ENCODE assay signal across 11 cellular contexts in the genomic region with DNA sequence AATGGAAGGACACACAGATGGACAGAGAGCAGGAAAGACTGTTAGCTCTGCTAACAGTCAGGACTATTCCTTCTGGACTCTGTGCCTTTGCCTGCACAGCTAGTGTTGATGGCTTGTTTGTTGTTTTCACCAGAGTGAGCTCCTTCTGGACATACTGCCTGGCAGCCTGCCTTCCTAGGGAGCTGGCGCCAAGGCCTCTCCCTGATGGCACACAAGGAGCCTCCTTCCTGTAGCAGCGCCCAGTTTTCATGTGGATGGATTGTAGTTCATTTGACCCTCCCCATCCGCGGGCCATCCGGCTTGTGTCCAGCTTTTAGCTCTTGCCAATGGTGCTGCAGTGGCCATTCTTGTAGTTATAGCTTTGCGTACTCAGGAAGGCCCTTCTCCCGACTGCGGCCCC. TPM values are rescaled to one million over a fixed set of nuclear protein-coding genes. Genes with fewer than 3 reads are reported as not detected.
DNase-seq lines count a peak whose midpoint lies in the region; ATAC-seq, FAIRE-seq and TF ChIP-seq lines count a peak whose summit lies in the region.
"Had no signal": no experiment of that assay in that cellular context is flagged by ENCODE, and none has a peak within 500 bp of the region (broad histone marks: within the 10 kb centered on the region; RNA-seq: fewer than 3 reads in every experiment).

No MANE protein-coding gene starts in this region.

- H3K4me1 ChIP-seq in mammary epithelial cell (ENCODE audit: insufficient read depth, low read length) (no peaks in the 10 kb centered on the region), HepG2 (ENCODE audit: insufficient read depth, low read length) (peaks cover 86% of the 10 kb centered on the region), aorta (ENCODE audit: control insufficient read depth in 1 of 2, insufficient read depth in 2 of 2, low read length in 2 of 2) (no peaks in the 10 kb centered on the region)
- H3K4me1 ChIP-seq: ascending aorta had no signal

- H4K20me1 ChIP-seq in mammary epithelial cell (ENCODE audit: insufficient read depth, low read length) (no peaks in the 10 kb centered on the region), HepG2 (ENCODE audit: insufficient read depth, low read length) (no peaks in the 10 kb centered on the region)

- no peak overlapping the region for H3K4me3 Mint-ChIP-seq in MCF 10A (ENCODE audit: unreplicated experiment)
- H3K4me3 Mint-ChIP-seq: GM23338, T-cell had no signal

- dilution Hi-C loops in mammary epithelial cell (cut with HindIII; ENCODE audit: low sequenced_read_pairs), result loop anchor here (5.0 to 25.0 kb wide), 2 partner anchors 124 to 224 kb away; no protein-coding TSS in a partner anchor

- POLR2A ChIA-PET in MCF 10A (lab: Yijun Ruan, JAX) (interaction anchor here (0.9 kb wide), 1 partner anchor 88 kb away, joined by 4 read pairs; no protein-coding TSS in a partner anchor), HepG2 (lab: Yijun Ruan, JAX) (interaction anchor here (1.1 kb wide), 1 partner anchor 19 kb away, joined by 4 read pairs; a partner anchor contains a TSS)

- no peak overlapping the region for H3K4me3 ChIP-seq in mammary epithelial cell (replicated peaks in 1 of 3; ENCODE audit: insufficient read depth in 1 of 3, low read depth in 2 of 3, low read length in 3 of 3)
- H3K4me3 ChIP-seq in HepG2 (replicated peaks in 1 of 3; ENCODE audit: insufficient read depth in 1 of 3, low read depth in 2 of 3, low read length in 3 of 3), result peak overlapping the region in 1 of 3 experiments; percentile 42; a peak in 2 of 6 replicates
- no peak overlapping the region for H3K4me3 ChIP-seq in aorta (ENCODE audit: low read length in 2 of 2)
- H3K4me3 ChIP-seq: ascending aorta, GM23338 had no signal

- H3K9ac ChIP-seq in mammary epithelial cell (ENCODE audit: insufficient read depth, low read length) (no peak overlapping the region), HepG2 (ENCODE audit: insufficient read depth, low read depth, low read length) (no peak overlapping the region)

- intact Hi-C loops in MCF 10A (cut with micrococcal nuclease) (no loop called here), mammary epithelial cell (cut with micrococcal nuclease) (no loop called here), HepG2 (cut with micrococcal nuclease; ENCODE audit: unreplicated experiment) (no loop called here), aorta (cut with DNase I) (no loop called here)

- H3K27ac ChIP-seq in mammary epithelial cell (ENCODE audit: insufficient read depth, low read depth, low read length), result no peak overlapping the region
- peak overlapping the region; percentile 11 for H3K27ac ChIP-seq in HepG2 (ENCODE audit: extremely low read length, insufficient read depth, low read length)
- H3K27ac ChIP-seq in aorta (ENCODE audit: low read depth in 1 of 2, low read length in 2 of 2), result no peak overlapping the region
- H3K27ac ChIP-seq: ascending aorta had no signal

- BruUV-seq in MCF 10A (replicated peaks; lab: Mats Ljungman, UMichigan), result no TSS peak
- BruUV-seq in mammary epithelial cell (replicated peaks; lab: Mats Ljungman, UMichigan), result no TSS peak
- BruUV-seq in HepG2 (replicated peaks; lab: Mats Ljungman, UMichigan), result no TSS peak

- no peaks in the 10 kb centered on the region for H3K27me3 Mint-ChIP-seq in MCF 10A (ENCODE audit: insufficient read depth, unreplicated experiment)
- H3K27me3 Mint-ChIP-seq: T-cell had no signal

- no peaks in the 10 kb centered on the region for H3K36me3 Mint-ChIP-seq in MCF 10A (ENCODE audit: insufficient read depth, unreplicated experiment)
- H3K36me3 Mint-ChIP-seq: T-cell had no signal

- peak; percentile 62 for FAIRE-seq in HepG2 (lab: Jason Lieb, UNC)
- FAIRE-seq: A204.1 had no signal

- no peak for TF ChIP-seq POLR2A in HepG2 (IDR thresholded peaks at IDR 0.05; ENCODE audit: insufficient read depth in 1 of 2, low read depth in 2 of 2, low read length in 2 of 2)

- H3K36me3 ChIP-seq in mammary epithelial cell (ENCODE audit: insufficient read depth, low read length), result no peaks in the 10 kb centered on the region
- H3K36me3 ChIP-seq in HepG2 (replicated peaks in 1 of 2; ENCODE audit: control insufficient read depth in 1 of 2, insufficient read depth in 2 of 2, low read length in 2 of 2), result no peaks in the 10 kb centered on the region
- H3K36me3 ChIP-seq in aorta (ENCODE audit: control insufficient read depth in 1 of 2, insufficient read depth in 2 of 2, low read length in 1 of 2), result no peaks in the 10 kb centered on the region

- peak; percentile 17 for DNase-seq in MCF 10A (ENCODE audit: unreplicated experiment)
- no peak for DNase-seq in mammary epithelial cell
- no peak for DNase-seq in HepG2 (ENCODE audit: low spot score)
- no peak for DNase-seq in aorta
- DNase-seq in NCI-H526 (lab: John Stamatoyannopoulos, UW), result no peak
- DNase-seq in activated CD4-positive, alpha-beta T cell treated with anti-CD3 and anti-CD28 coated beads, Interleukin-2, amount 50 U/mL, for 1 hour, result no peak
- DNase-seq: T-cell had no signal

- CTCF ChIA-PET in MCF 10A (lab: Yijun Ruan, JAX) (interaction anchor here (0.6 to 2.0 kb wide), 5 partner anchors 15 to 1691 kb away, joined by 3 to 11 read pairs (median 4); no protein-coding TSS in a partner anchor), mammary epithelial cell (lab: Charles Lee; ENCODE audit: low non-redundant PET) (interaction anchor here (0.6 kb wide), 1 partner anchor 12 kb away, joined by 4 read pairs; no protein-coding TSS in a partner anchor), HepG2 (lab: Yijun Ruan, JAX; ENCODE audit: low intra/inter-chr PET ratio, low total read pairs) (no interaction called here)

- H3K4me2 ChIP-seq in mammary epithelial cell (ENCODE audit: insufficient read depth, low read depth, low read length) (no peak overlapping the region), HepG2 (ENCODE audit: low read depth, low read length) (peak overlapping the region; percentile 60)
- H3K4me2 ChIP-seq: GM23338 had no signal

- TF ChIP-seq CTCF in MCF 10A (IDR thresholded peaks at IDR 0.05; ENCODE audit: unreplicated experiment), result no peak
- TF ChIP-seq CTCF in mammary epithelial cell (conservative IDR thresholded peaks at IDR 0.05 in 1 of 2, IDR thresholded peaks at IDR 0.05 in 1 of 2; ENCODE audit: extremely low read depth in 1 of 2, insufficient read depth in 1 of 2, low read depth in 1 of 2, low read length in 2 of 2), result no peak
- no peak for TF ChIP-seq CTCF in HepG2 (CRISPR knock-in tag; IDR thresholded peaks at IDR 0.05)

- TF ChIP-seq EP300 in HepG2 (IDR thresholded peaks at IDR 0.05; ENCODE audit: low read depth in 2 of 2, low read length in 2 of 2) (no peak), HepG2 (CRISPR knock-in tag; IDR thresholded peaks at IDR 0.05; ENCODE audit: borderline replicate concordance) (no peak)

- in situ Hi-C loops in mammary epithelial cell (cut with MboI; ENCODE audit: low sequenced_read_pairs in 2 of 2) (no loop called here), HepG2 (cut with HindIII; ENCODE audit: extremely low pct_ligation_motif_present, low pct_unique_long_range_greater_than_20kb) (loop anchor here (25.0 kb wide), 1 partner anchor 399 kb away; no protein-coding TSS in a partner anchor)

- H3K9me3 Mint-ChIP-seq in MCF 10A (ENCODE audit: unreplicated experiment), result no peaks in the 10 kb centered on the region
- H3K9me3 Mint-ChIP-seq: GM23338, T-cell had no signal

- H3K4me1 Mint-ChIP-seq in MCF 10A (ENCODE audit: insufficient read depth, unreplicated experiment), result no peaks in the 10 kb centered on the region
- H3K4me1 Mint-ChIP-seq: T-cell had no signal

- H2AFZ ChIP-seq in mammary epithelial cell (ENCODE audit: low read depth, low read length) (no peak overlapping the region), HepG2 (ENCODE audit: low read length) (no peak overlapping the region)
- H2AFZ ChIP-seq: GM23338 had no signal

- ATAC-seq in HepG2 (peak; percentile 51), aorta (ENCODE audit: low FRiP score) (peak; percentile 49)
- ATAC-seq: GM23338, T-cell had no signal

- H3K9me3 ChIP-seq in mammary epithelial cell (replicated peaks; ENCODE audit: insufficient read depth, low read length) (no peaks in the 10 kb centered on the region), HepG2 (ENCODE audit: low read length) (no peaks in the 10 kb centered on the region), aorta (ENCODE audit: control insufficient read depth, low read length) (no peaks in the 10 kb centered on the region)
- H3K9me3 ChIP-seq: ascending aorta had no signal

- TF ChIP-seq RAD21 in HepG2 (CRISPR knock-in tag; IDR thresholded peaks at IDR 0.05), result no peak

- no peak overlapping the region for H3K27ac Mint-ChIP-seq in MCF 10A (ENCODE audit: low read depth, unreplicated experiment)
- H3K27ac Mint-ChIP-seq: GM23338, T-cell had no signal

- no peaks in the 10 kb centered on the region for H3K79me2 ChIP-seq in mammary epithelial cell (ENCODE audit: insufficient read depth, low read length)
- no peaks in the 10 kb centered on the region for H3K79me2 ChIP-seq in HepG2 (ENCODE audit: insufficient read depth, low read length)

- WGBS in mammary epithelial cell (ENCODE audit: low coverage, missing lambda C conversion rate), result 99% methylated on average over 8 of the region's 8 CpGs
- WGBS in HepG2 (ENCODE audit: low lambda C conversion rate), result 40% methylated on average over 6 of the region's 8 CpGs
- WGBS in aorta, 2 donors, result 92% methylated on average over 8 of the region's 8 CpGs

- H3K27me3 ChIP-seq in mammary epithelial cell (ENCODE audit: insufficient read depth, low read length) (no peaks in the 10 kb centered on the region), HepG2 (ENCODE audit: control insufficient read depth in 1 of 2, insufficient read depth in 2 of 2, low read length in 2 of 2) (no peaks in the 10 kb centered on the region), aorta (ENCODE audit: control insufficient read depth in 1 of 2, insufficient read depth in 2 of 2, low read length in 1 of 2) (no peaks in the 10 kb centered on the region)
- H3K27me3 ChIP-seq: ascending aorta had no signal

RNA-seq across cellular contexts. Expression of a gene that starts 16.6 kb away (rescaled TPM):
- total RNA-seq in MCF 10A (2022) (62.2 and 77.9 TPM in 2 replicates), mammary epithelial cell (10 to 100 TPM; 67.7 to 69.7 TPM), HepG2 (2016; rRNA removed; fragmentation: Illumina TruSeq; extraction: Trizol) (33.6 and 35.4 TPM in 2 replicates), aorta (100 to 1,000 TPM; 113 to 120 TPM)
- polyA plus RNA-seq in mammary epithelial cell (59.1 TPM), HepG2 (2011; rRNA removed) (19.9 and 21.9 TPM in 2 replicates), aorta (10 to 100 TPM in 1 of 2 donors, 1 to 10 TPM in 1; 5.3 to 30.1 TPM)
- 235 TPM for polyA minus RNA-seq in mammary epithelial cell
- total RNA-seq in HepG2 (2016; cell fraction: cytosol; rRNA removed; fragmentation: Illumina TruSeq; extraction: Trizol; ENCODE audit: low read depth), result 10.9 and 12.3 TPM in 2 replicates
- 29.4 and 37.4 TPM in 2 replicates for total RNA-seq in HepG2 (2016; cell fraction: insoluble cytoplasmic fraction; rRNA removed; fragmentation: Illumina TruSeq; extraction: Trizol)
- 17.4 and 22.3 TPM in 2 replicates for total RNA-seq in HepG2 (2016; cell fraction: membrane; rRNA removed; fragmentation: Illumina TruSeq; extraction: Trizol)
- total RNA-seq in HepG2 (2016; cell fraction: nucleus; rRNA removed; fragmentation: Illumina TruSeq; extraction: Trizol), result 26.4 and 32.2 TPM in 2 replicates
- polyA plus RNA-seq in HepG2 (2011; cell fraction: cytosol; rRNA removed), result 28.9 and 33.8 TPM in 2 replicates
- 66.0 and 71.9 TPM in 2 replicates for polyA plus RNA-seq in HepG2 (2011; cell fraction: nucleus; rRNA removed)
- polyA plus RNA-seq in HepG2 (2012), result 21.2 and 25.3 TPM in 2 replicates
- 2.3 and 4.6 TPM in 2 replicates for polyA plus RNA-seq in HepG2 (2016; cell fraction: cytosol; fragmentation: Illumina TruSeq; extraction: Trizol; ENCODE audit: low read depth)
- polyA plus RNA-seq in HepG2 (2016; cell fraction: insoluble cytoplasmic fraction; fragmentation: Illumina TruSeq; extraction: Trizol; ENCODE audit: low read depth), result 26.5 and 34.8 TPM in 2 replicates
- 11.6 and 12.9 TPM in 2 replicates for polyA plus RNA-seq in HepG2 (2016; cell fraction: membrane; fragmentation: Illumina TruSeq; extraction: Trizol; ENCODE audit: low read depth)
- 45.4 and 51.6 TPM in 2 replicates for polyA plus RNA-seq in HepG2 (2016; cell fraction: nucleus; fragmentation: Illumina TruSeq; extraction: Trizol; ENCODE audit: insufficient read depth, low read depth)
- 67.7 and 82.7 TPM in 2 replicates for polyA minus RNA-seq in HepG2 (2011; rRNA and poly(A)+ RNA removed; ENCODE audit: low replicate concordance)
- polyA minus RNA-seq in HepG2 (2011; cell fraction: cytosol; rRNA and poly(A)+ RNA removed), result 43.0 and 57.5 TPM in 2 replicates
- polyA minus RNA-seq in HepG2 (2011; cell fraction: nucleus; rRNA and poly(A)+ RNA removed), result 24.6 and 32.1 TPM in 2 replicates

RNA-seq across cellular contexts. Expression of a gene that starts 18.4 kb away (rescaled TPM):
- total RNA-seq in MCF 10A (2022), result 8.5 and 8.8 TPM in 2 replicates
- 1 to 10 TPM; 8.6 to 8.7 TPM for total RNA-seq in mammary epithelial cell
- 7.6 TPM for polyA plus RNA-seq in mammary epithelial cell
- 20.8 TPM for polyA minus RNA-seq in mammary epithelial cell
- total RNA-seq in HepG2 (2016; rRNA removed; fragmentation: Illumina TruSeq; extraction: Trizol), result 0.20 and 0.24 TPM in 2 replicates
- total RNA-seq in HepG2 (2016; cell fraction: cytosol; rRNA removed; fragmentation: Illumina TruSeq; extraction: Trizol; ENCODE audit: low read depth), result 0.10 TPM in 1 of 2 replicates, not detected in the other
- 0.24 and 0.37 TPM in 2 replicates for total RNA-seq in HepG2 (2016; cell fraction: insoluble cytoplasmic fraction; rRNA removed; fragmentation: Illumina TruSeq; extraction: Trizol)
- total RNA-seq in HepG2 (2016; cell fraction: membrane; rRNA removed; fragmentation: Illumina TruSeq; extraction: Trizol), result 0.12 and 0.17 TPM in 2 replicates
- 0.19 TPM in 2 replicates for total RNA-seq in HepG2 (2016; cell fraction: nucleus; rRNA removed; fragmentation: Illumina TruSeq; extraction: Trizol)
- polyA plus RNA-seq in HepG2 (2011; rRNA removed), result 0.86 and 1.0 TPM in 2 replicates
- 0.74 and 0.89 TPM in 2 replicates for polyA plus RNA-seq in HepG2 (2011; cell fraction: cytosol; rRNA removed)
- polyA plus RNA-seq in HepG2 (2011; cell fraction: nucleus; rRNA removed), result 0.59 and 0.71 TPM in 2 replicates
- 0.49 and 0.95 TPM in 2 replicates for polyA plus RNA-seq in HepG2 (2012)
- polyA plus RNA-seq in HepG2 (2016; cell fraction: cytosol; fragmentation: Illumina TruSeq; extraction: Trizol; ENCODE audit: low read depth), result 0.03 and 0.05 TPM in 2 replicates
- polyA plus RNA-seq in HepG2 (2016; cell fraction: insoluble cytoplasmic fraction; fragmentation: Illumina TruSeq; extraction: Trizol; ENCODE audit: low read depth), result 0.22 and 0.23 TPM in 2 replicates
- 0.14 and 0.15 TPM in 2 replicates for polyA plus RNA-seq in HepG2 (2016; cell fraction: membrane; fragmentation: Illumina TruSeq; extraction: Trizol; ENCODE audit: low read depth)
- 0.19 and 0.33 TPM in 2 replicates for polyA plus RNA-seq in HepG2 (2016; cell fraction: nucleus; fragmentation: Illumina TruSeq; extraction: Trizol; ENCODE audit: insufficient read depth, low read depth)
- 0.02 and 2.6 TPM in 2 replicates for polyA minus RNA-seq in HepG2 (2011; rRNA and poly(A)+ RNA removed; ENCODE audit: low replicate concordance)
- 0.44 and 0.49 TPM in 2 replicates for polyA minus RNA-seq in HepG2 (2011; cell fraction: cytosol; rRNA and poly(A)+ RNA removed)
- 0.37 and 0.64 TPM in 2 replicates for polyA minus RNA-seq in HepG2 (2011; cell fraction: nucleus; rRNA and poly(A)+ RNA removed)
- 1 to 10 TPM; 1.8 to 3.2 TPM for total RNA-seq in aorta
- 1 to 10 TPM; 1.0 to 2.1 TPM for polyA plus RNA-seq in aorta

RNA-seq across cellular contexts. Expression of a gene that starts 21.9 kb away (rescaled TPM):
- total RNA-seq in MCF 10A (2022), result not detected in 2 replicates
- under 1 TPM in 1 of 2 donors, not detected in 1; 0.42 TPM for total RNA-seq in mammary epithelial cell
- not detected for polyA plus RNA-seq in mammary epithelial cell
- not detected for polyA minus RNA-seq in mammary epithelial cell
- total RNA-seq in HepG2 (2016; rRNA removed; fragmentation: Illumina TruSeq; extraction: Trizol), result 1.1 and 1.3 TPM in 2 replicates
- total RNA-seq in HepG2 (2016; cell fraction: cytosol; rRNA removed; fragmentation: Illumina TruSeq; extraction: Trizol; ENCODE audit: low read depth), result 0.35 and 0.71 TPM in 2 replicates
- 0.67 and 1.0 TPM in 2 replicates for total RNA-seq in HepG2 (2016; cell fraction: insoluble cytoplasmic fraction; rRNA removed; fragmentation: Illumina TruSeq; extraction: Trizol)
- 0.40 and 1.1 TPM in 2 replicates for total RNA-seq in HepG2 (2016; cell fraction: membrane; rRNA removed; fragmentation: Illumina TruSeq; extraction: Trizol)
- 0.94 TPM in 1 of 2 replicates, not detected in the other for total RNA-seq in HepG2 (2016; cell fraction: nucleus; rRNA removed; fragmentation: Illumina TruSeq; extraction: Trizol)
- 0.86 and 1.2 TPM in 2 replicates for polyA plus RNA-seq in HepG2 (2011; rRNA removed)
- polyA plus RNA-seq in HepG2 (2011; cell fraction: cytosol; rRNA removed), result 0.55 and 0.93 TPM in 2 replicates
- polyA plus RNA-seq in HepG2 (2011; cell fraction: nucleus; rRNA removed), result 0.48 and 0.50 TPM in 2 replicates
- polyA plus RNA-seq in HepG2 (2012), result 0.58 and 2.0 TPM in 2 replicates
- polyA plus RNA-seq in HepG2 (2016; cell fraction: cytosol; fragmentation: Illumina TruSeq; extraction: Trizol; ENCODE audit: low read depth), result 0.60 and 0.71 TPM in 2 replicates
- polyA plus RNA-seq in HepG2 (2016; cell fraction: insoluble cytoplasmic fraction; fragmentation: Illumina TruSeq; extraction: Trizol; ENCODE audit: low read depth), result 0.40 and 1.1 TPM in 2 replicates
- polyA plus RNA-seq in HepG2 (2016; cell fraction: membrane; fragmentation: Illumina TruSeq; extraction: Trizol; ENCODE audit: low read depth), result 0.47 and 2.4 TPM in 2 replicates
- polyA plus RNA-seq in HepG2 (2016; cell fraction: nucleus; fragmentation: Illumina TruSeq; extraction: Trizol; ENCODE audit: insufficient read depth, low read depth), result 1.6 and 2.0 TPM in 2 replicates
- 1.4 TPM in 1 of 2 replicates, not detected in the other for polyA minus RNA-seq in HepG2 (2011; rRNA and poly(A)+ RNA removed; ENCODE audit: low replicate concordance)
- polyA minus RNA-seq in HepG2 (2011; cell fraction: cytosol; rRNA and poly(A)+ RNA removed), result not detected in 2 replicates
- polyA minus RNA-seq in HepG2 (2011; cell fraction: nucleus; rRNA and poly(A)+ RNA removed), result 1.0 and 1.4 TPM in 2 replicates
- 1 to 10 TPM in 1 of 2 donors, under 1 TPM in 1; 0.78 to 1.2 TPM for total RNA-seq in aorta
- not detected for polyA plus RNA-seq in aorta
- total RNA-seq: ascending aorta, GM23338 had no signal
- polyA plus RNA-seq: fibroblast of lung had no signal
